In the genomic region with DNA sequence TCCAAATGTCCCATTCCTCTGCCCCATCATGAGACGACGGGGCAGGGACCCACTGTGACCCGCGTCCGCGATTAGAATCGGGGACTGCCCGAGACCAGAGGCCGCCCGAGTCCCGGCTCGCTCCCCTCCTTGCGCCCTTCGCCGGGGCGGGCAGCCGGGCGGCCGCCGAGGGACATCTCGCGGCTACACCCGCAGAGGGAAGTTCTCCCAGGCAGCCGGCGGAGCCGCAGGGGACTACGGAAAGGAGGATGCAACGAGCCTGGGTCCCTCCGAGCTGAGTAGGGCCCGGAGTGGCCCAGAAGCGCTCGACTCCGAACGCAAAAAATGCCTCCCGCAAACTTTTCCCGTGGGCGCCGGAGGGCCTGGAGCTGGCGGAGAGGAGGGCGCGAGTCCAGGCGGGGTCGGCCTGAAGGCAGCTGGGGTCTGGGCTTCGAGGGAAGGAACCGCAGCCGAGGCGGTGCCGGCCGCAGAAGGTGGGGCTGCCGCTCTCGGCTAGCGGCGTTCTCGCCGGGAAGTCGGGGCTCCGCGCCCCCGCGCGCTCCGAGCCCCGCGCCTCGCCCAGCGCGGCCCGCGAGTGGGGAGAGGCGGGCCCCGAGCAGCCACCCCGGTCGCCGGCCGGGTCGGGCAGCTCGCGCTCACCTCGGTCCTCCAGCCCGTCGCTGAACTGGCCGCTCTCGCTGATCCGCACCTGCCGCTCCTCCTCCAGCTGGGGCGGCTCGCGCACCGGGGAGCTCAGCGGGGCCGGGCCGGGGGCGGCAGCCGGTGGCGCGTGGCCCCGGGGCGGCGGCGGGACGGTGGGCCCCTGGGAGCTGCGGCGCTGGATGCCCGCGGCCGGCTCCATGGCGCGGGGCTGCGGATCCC, we compare ENCODE assay signal across 9 cellular contexts. TPM values are rescaled to one million over a fixed set of nuclear protein-coding genes. Genes with fewer than 3 reads are reported as not detected.
DNase-seq lines count a peak whose midpoint lies in the region; ATAC-seq and TF ChIP-seq lines count a peak whose summit lies in the region.
"Had no signal": no experiment of that assay in that cellular context is flagged by ENCODE, and none has a peak within 500 bp of the region (broad histone marks: within the 10 kb centered on the region; RNA-seq: fewer than 3 reads in every experiment).

No MANE protein-coding gene starts in this region.

- H3K9me3 ChIP-seq in A673 (ENCODE audit: low read depth, low read length, poor library complexity, severe bottlenecking): no peaks in the 10 kb centered on the region

- H3K4me3 Mint-ChIP-seq in activated T-cell treated with anti-CD3 and anti-CD28 coated beads, Interleukin-2, amount 50 U/mL, for 24 hours: peak overlapping the region; percentile 58

- TF ChIP-seq CTCF in A673 (conservative IDR thresholded peaks at IDR 0.05; ENCODE audit: low read depth, low read length): no peak

- no TSS peak for BruUV-seq in A673 (replicated peaks; lab: Mats Ljungman, UMichigan)

- H3K36me3 Mint-ChIP-seq in activated T-cell treated with anti-CD3 and anti-CD28 coated beads, Interleukin-2, amount 50 U/mL, for 24 hours (ENCODE audit: low read depth): no peaks in the 10 kb centered on the region

- ATAC-seq in HG02852 (IDR thresholded peaks at IDR 0.05; ENCODE audit: unreplicated experiment) (peak; percentile 26), left cardiac atrium (peak; percentile 52 to 53), HG03460 (IDR thresholded peaks at IDR 0.05; ENCODE audit: unreplicated experiment) (no peak)

- H3K27ac ChIP-seq in rectal smooth muscle tissue (ENCODE audit: low read depth, low read length) (no peak overlapping the region), A673 (ENCODE audit: low read depth, low read length, poor library complexity, severe bottlenecking) (no peak overlapping the region)
- H3K27ac ChIP-seq: C4-2B had no signal

- H3K4me1 ChIP-seq in rectal smooth muscle tissue (ENCODE audit: control insufficient read depth, insufficient read depth, low read length): no peaks in the 10 kb centered on the region
- H3K4me1 ChIP-seq in A673 (ENCODE audit: insufficient read depth, low read length, poor library complexity, severe bottlenecking): no peaks in the 10 kb centered on the region

- CTCF ChIA-PET in A673 (lab: Charles Lee): no interaction called here

- H3K36me3 ChIP-seq in rectal smooth muscle tissue (ENCODE audit: control insufficient read depth, insufficient read depth, low read length): no peaks in the 10 kb centered on the region
- no peaks in the 10 kb centered on the region for H3K36me3 ChIP-seq in A673 (ENCODE audit: insufficient read depth, low read length, poor library complexity, severe bottlenecking)

- peaks cover 27% of the 10 kb centered on the region for H3K27me3 ChIP-seq in rectal smooth muscle tissue (ENCODE audit: control insufficient read depth, insufficient read depth, low read length)
- peaks cover 92% of the 10 kb centered on the region for H3K27me3 ChIP-seq in A673 (replicated peaks; ENCODE audit: insufficient read depth, low read depth, low read length, poor library complexity)

- intact Hi-C loops in left cardiac atrium (cut with DNase I) (no loop called here), A673 (cut with micrococcal nuclease; ENCODE audit: unreplicated experiment) (no loop called here)

- peaks cover 70% of the 10 kb centered on the region for H3K27me3 Mint-ChIP-seq in activated T-cell treated with anti-CD3 and anti-CD28 coated beads, Interleukin-2, amount 50 U/mL, for 24 hours

- POLR2A ChIA-PET in A673 (lab: Charles Lee; ENCODE audit: low non-redundant PET): no interaction called here

- no peaks in the 10 kb centered on the region for H3K9me3 Mint-ChIP-seq in activated T-cell treated with anti-CD3 and anti-CD28 coated beads, Interleukin-2, amount 50 U/mL, for 24 hours

- H3K4me3 ChIP-seq in rectal smooth muscle tissue (ENCODE audit: low read length) (peak overlapping the region; percentile 42), A673 (ENCODE audit: low read depth, low read length, poor library complexity, severe bottlenecking) (no peak overlapping the region)

- H3K4me1 Mint-ChIP-seq in activated T-cell treated with anti-CD3 and anti-CD28 coated beads, Interleukin-2, amount 50 U/mL, for 24 hours (ENCODE audit: low read depth): peaks cover 26% of the 10 kb centered on the region

- no peak overlapping the region for H3K9ac ChIP-seq in rectal smooth muscle tissue (ENCODE audit: low read length)

- no peak overlapping the region for H3K27ac Mint-ChIP-seq in activated T-cell treated with anti-CD3 and anti-CD28 coated beads, Interleukin-2, amount 50 U/mL, for 24 hours

- peak; percentile 31 for DNase-seq in NCI-H2171 treated with DMSO at 0.1 percent for 48 hours (lab: John Stamatoyannopoulos, UW)
- no peak for DNase-seq in NCI-H2171 (lab: John Stamatoyannopoulos, UW)
- peak; percentile 57 for DNase-seq in activated T-cell treated with anti-CD3 and anti-CD28 coated beads, Interleukin-2, amount 50 U/mL, for 24 hours
- peak; percentile 45 for DNase-seq in left cardiac atrium
- DNase-seq in A673 (ENCODE audit: low spot score): no peak

RNA-seq across cellular contexts. Expression of a gene that starts 0.5 kb away (rescaled TPM):
- 10 to 100 TPM in 1 of 2 donors, 1 to 10 TPM in 1; 3.5 to 11.6 TPM for total RNA-seq in left cardiac atrium
- not detected in 2 replicates for total RNA-seq in A673 (2021)

Comparison
In these comparisons a context has a peak if more than half of its experiments do, and no peak if none do; other contexts are left out.
1. DNase-seq: peak in NCI-H2171 treated with DMSO at 0.1 percent for 48 hours (single experiment), activated T-cell treated with anti-CD3 and anti-CD28 coated beads, Interleukin-2, amount 50 U/mL, for 24 hours (single experiment) and left cardiac atrium (single experiment); none in NCI-H2171 (single experiment) and A673 (single experiment).